ENCODE assay signal across 21 cellular contexts in genomic region chr22:24451162-24451561, GRCh38. TPM values are rescaled to one million over a fixed set of nuclear protein-coding genes. Genes with fewer than 3 reads are reported as not detected.
DNase-seq lines count a peak whose midpoint lies in the region; ATAC-seq, FAIRE-seq and TF ChIP-seq lines count a peak whose summit lies in the region.
"Had no signal": no experiment of that assay in that cellular context is flagged by ENCODE, and none has a peak within 500 bp of the region (broad histone marks: within the 10 kb centered on the region; RNA-seq: fewer than 3 reads in every experiment).

No MANE protein-coding gene starts in this region.

- no peak for FAIRE-seq in HepG2 (lab: Jason Lieb, UNC)
- FAIRE-seq: A549, GM12891 had no signal

- no peak overlapping the region for H3K4me3 ChIP-seq in HepG2 (replicated peaks in 1 of 3; ENCODE audit: insufficient read depth in 1 of 3, low read depth in 2 of 3, low read length in 3 of 3)
- no peak overlapping the region for H3K4me3 ChIP-seq in right lobe of liver
- no peak overlapping the region for H3K4me3 ChIP-seq in WERI-Rb-1 (ENCODE audit: low read depth, low read length)
- H3K4me3 ChIP-seq in mesendoderm (ENCODE audit: low read length): no peak overlapping the region
- H3K4me3 ChIP-seq: A549 had no signal

- no peak overlapping the region for H2AK5ac ChIP-seq in mesendoderm (ENCODE audit: low read length)

- no peaks in the 10 kb centered on the region for H3K79me1 ChIP-seq in mesendoderm (ENCODE audit: low read length)

- H3K27me3 ChIP-seq in HepG2 (ENCODE audit: control insufficient read depth in 1 of 2, insufficient read depth in 2 of 2, low read length in 2 of 2): peaks cover 0 to 3% of the 10 kb centered on the region in 2 experiments; a peak in 1 of 5 replicates
- no peaks in the 10 kb centered on the region for H3K27me3 ChIP-seq in right lobe of liver
- no peaks in the 10 kb centered on the region for H3K27me3 ChIP-seq in WERI-Rb-1 (ENCODE audit: insufficient read depth, low read depth, severe bottlenecking)
- H3K27me3 ChIP-seq in mesendoderm (ENCODE audit: insufficient read depth, low read length, poor library complexity): no peaks in the 10 kb centered on the region

- CTCF ChIA-PET in HepG2 (lab: Yijun Ruan, JAX; ENCODE audit: low intra/inter-chr PET ratio, low total read pairs): no interaction called here

- no peak for TF ChIP-seq RAD21 in HepG2 (CRISPR knock-in tag; IDR thresholded peaks at IDR 0.05)

- no peak overlapping the region for H3K9ac ChIP-seq in HepG2 (ENCODE audit: insufficient read depth, low read depth, low read length)
- H3K9ac ChIP-seq in mesendoderm (ENCODE audit: low read length): no peak overlapping the region

- TF ChIP-seq CTCF in HepG2 (CRISPR knock-in tag; IDR thresholded peaks at IDR 0.05) (no peak), right lobe of liver (IDR thresholded peaks at IDR 0.05) (no peak), WERI-Rb-1 (IDR thresholded peaks at IDR 0.05; ENCODE audit: low read depth, low read length) (no peak)

- no peak overlapping the region for H3K23ac ChIP-seq in mesendoderm (ENCODE audit: low read length)

- TF ChIP-seq POLR2A in HepG2 (IDR thresholded peaks at IDR 0.05; ENCODE audit: insufficient read depth in 1 of 2, low read depth in 2 of 2, low read length in 2 of 2): no peak
- TF ChIP-seq POLR2A in right lobe of liver (IDR thresholded peaks at IDR 0.05): no peak

- no peak overlapping the region for H2BK15ac ChIP-seq in mesendoderm (replicated peaks; ENCODE audit: low read depth)

- H2BK120ac ChIP-seq in mesendoderm (ENCODE audit: low read depth, low read length): peak overlapping the region; percentile 22

- intact Hi-C loops in HepG2 (cut with micrococcal nuclease; ENCODE audit: unreplicated experiment): no loop called here
- intact Hi-C loops in right lobe of liver (cut with DNase I): no loop called here

- H3K4me2 ChIP-seq in HepG2 (ENCODE audit: low read depth, low read length) (no peak overlapping the region), mesendoderm (ENCODE audit: low read length) (no peak overlapping the region)
- H3K4me2 ChIP-seq: A549 had no signal

- H3K9me3 ChIP-seq in HepG2 (ENCODE audit: low read length) (no peaks in the 10 kb centered on the region), right lobe of liver (no peaks in the 10 kb centered on the region), WERI-Rb-1 (ENCODE audit: severe bottlenecking) (no peaks in the 10 kb centered on the region)
- H3K9me3 ChIP-seq: A549 had no signal

- H3K18ac ChIP-seq in mesendoderm (ENCODE audit: low read length): no peak overlapping the region

- no peaks in the 10 kb centered on the region for H4K20me1 ChIP-seq in HepG2 (ENCODE audit: insufficient read depth, low read length)

- H3K56ac ChIP-seq in mesendoderm (ENCODE audit: low read length): no peak overlapping the region

- TF ChIP-seq EP300 in HepG2 (IDR thresholded peaks at IDR 0.05; ENCODE audit: low read depth in 2 of 2, low read length in 2 of 2): no peak
- TF ChIP-seq EP300 in HepG2 (CRISPR knock-in tag; IDR thresholded peaks at IDR 0.05; ENCODE audit: borderline replicate concordance): no peak

- H3K36me3 ChIP-seq in HepG2 (replicated peaks in 1 of 2; ENCODE audit: control insufficient read depth in 1 of 2, insufficient read depth in 2 of 2, low read length in 2 of 2): no peaks in the 10 kb centered on the region
- no peaks in the 10 kb centered on the region for H3K36me3 ChIP-seq in right lobe of liver
- no peaks in the 10 kb centered on the region for H3K36me3 ChIP-seq in WERI-Rb-1
- no peaks in the 10 kb centered on the region for H3K36me3 ChIP-seq in mesendoderm (ENCODE audit: control insufficient read depth, insufficient read depth, low read length)

- H3K4me1 ChIP-seq in HepG2 (ENCODE audit: insufficient read depth, low read length) (peaks cover 29% of the 10 kb centered on the region), right lobe of liver (peaks cover 0 to 13% (median under 1%) of the 10 kb centered on the region in 4 donors), mesendoderm (ENCODE audit: control insufficient read depth, low read depth, low read length) (peaks cover 15% of the 10 kb centered on the region)
- H3K4me1 ChIP-seq: A549 had no signal

- POLR2A ChIA-PET in HepG2 (lab: Yijun Ruan, JAX): interaction anchor here (1.0 kb wide), 1 partner anchor 9 kb away, joined by 4 read pairs; no protein-coding TSS in a partner anchor

- no peak overlapping the region for H4K8ac ChIP-seq in mesendoderm (ENCODE audit: low read depth, low read length)

- BruUV-seq in HepG2 (replicated peaks; lab: Mats Ljungman, UMichigan): no TSS peak

- ATAC-seq in HepG2 (no peak), right lobe of liver (no peak)
- ATAC-seq: A549, PC-3 had no signal

- in situ Hi-C loops in HepG2 (cut with HindIII; ENCODE audit: extremely low pct_ligation_motif_present, low pct_unique_long_range_greater_than_20kb): no loop called here

- H3K27ac ChIP-seq in HepG2 (ENCODE audit: extremely low read length, insufficient read depth, low read length) (no peak overlapping the region), right lobe of liver (no peak overlapping the region), WERI-Rb-1 (peak overlapping the region; percentile 52), mesendoderm (ENCODE audit: low read depth, low read length) (no peak overlapping the region)
- H3K27ac ChIP-seq: A549, HL-60 had no signal

- no peaks in the 10 kb centered on the region for H3K79me2 ChIP-seq in HepG2 (ENCODE audit: insufficient read depth, low read length)
- no peaks in the 10 kb centered on the region for H3K79me2 ChIP-seq in mesendoderm (ENCODE audit: control insufficient read depth, insufficient read depth, low read length)

- H2BK5ac ChIP-seq in mesendoderm (ENCODE audit: low read length): no peak overlapping the region

- H3K4ac ChIP-seq in mesendoderm (ENCODE audit: low read depth, low read length): no peak overlapping the region

- no peak overlapping the region for H2AFZ ChIP-seq in HepG2 (ENCODE audit: low read length)

- DNase-seq in HepG2 (ENCODE audit: low spot score) (no peak), right lobe of liver (no peak), WERI-Rb-1 (no peak), mesendoderm (no peak), NCI-H2107 (lab: John Stamatoyannopoulos, UW) (no peak), retina (no peak)
- no peak for DNase-seq in stimulated activated CD4-positive, alpha-beta T cell treated with anti-CD3 and anti-CD28 coated beads, Interleukin-12 subunit alpha, Interleukin-12 subunit beta, amount 100 ng/mL, for 4 hours
- DNase-seq: CD8-positive, alpha-beta memory T cell; DMS79; GF-D8; GOT3; HCEC 1CT; Karpas-422; NCI-H1436 treated with DMSO at 0.1 percent for 48 hours; NCI-H187 treated with DMSO at 0.1 percent for 48 hours; NCI-H526; NK-92 treated with Interleukin-12 subunit alpha and Interleukin-12 subunit beta, amount 100 ng/mL, for 24 hours; PC-3 had no signal

- H4K5ac ChIP-seq in mesendoderm (ENCODE audit: low read length): no peak overlapping the region

RNA-seq across cellular contexts. Expression of gene ADORA2A, which starts 23.8 kb away (rescaled TPM):
- total RNA-seq in HepG2 (2016; rRNA removed; fragmentation: Illumina TruSeq; extraction: Trizol): 3.3 and 4.0 TPM in 2 replicates
- 1.3 and 1.5 TPM in 2 replicates for total RNA-seq in HepG2 (2016; cell fraction: cytosol; rRNA removed; fragmentation: Illumina TruSeq; extraction: Trizol; ENCODE audit: low read depth)
- total RNA-seq in HepG2 (2016; cell fraction: insoluble cytoplasmic fraction; rRNA removed; fragmentation: Illumina TruSeq; extraction: Trizol): 3.1 and 3.5 TPM in 2 replicates
- 2.9 and 5.0 TPM in 2 replicates for total RNA-seq in HepG2 (2016; cell fraction: membrane; rRNA removed; fragmentation: Illumina TruSeq; extraction: Trizol)
- total RNA-seq in HepG2 (2016; cell fraction: nucleus; rRNA removed; fragmentation: Illumina TruSeq; extraction: Trizol): 2.4 TPM in 2 replicates
- polyA plus RNA-seq in HepG2 (2011; rRNA removed): 5.0 and 7.3 TPM in 2 replicates
- 4.4 and 5.8 TPM in 2 replicates for polyA plus RNA-seq in HepG2 (2011; cell fraction: cytosol; rRNA removed)
- 15.5 and 20.4 TPM in 2 replicates for polyA plus RNA-seq in HepG2 (2011; cell fraction: nucleus; rRNA removed)
- 7.5 and 9.0 TPM in 2 replicates for polyA plus RNA-seq in HepG2 (2012)
- polyA plus RNA-seq in HepG2 (2016; cell fraction: cytosol; fragmentation: Illumina TruSeq; extraction: Trizol; ENCODE audit: low read depth): 1.3 and 1.7 TPM in 2 replicates
- polyA plus RNA-seq in HepG2 (2016; cell fraction: insoluble cytoplasmic fraction; fragmentation: Illumina TruSeq; extraction: Trizol; ENCODE audit: low read depth): 3.1 and 3.9 TPM in 2 replicates
- 2.3 and 3.2 TPM in 2 replicates for polyA plus RNA-seq in HepG2 (2016; cell fraction: membrane; fragmentation: Illumina TruSeq; extraction: Trizol; ENCODE audit: low read depth)
- 4.1 and 4.2 TPM in 2 replicates for polyA plus RNA-seq in HepG2 (2016; cell fraction: nucleus; fragmentation: Illumina TruSeq; extraction: Trizol; ENCODE audit: insufficient read depth, low read depth)
- 3.1 and 18.4 TPM in 2 replicates for polyA minus RNA-seq in HepG2 (2011; rRNA and poly(A)+ RNA removed; ENCODE audit: low replicate concordance)
- polyA minus RNA-seq in HepG2 (2011; cell fraction: cytosol; rRNA and poly(A)+ RNA removed): 1.4 and 2.7 TPM in 2 replicates
- polyA minus RNA-seq in HepG2 (2011; cell fraction: nucleus; rRNA and poly(A)+ RNA removed): 4.9 and 7.1 TPM in 2 replicates
- 1 to 10 TPM; 2.0 to 7.7 (median 3.6) TPM for total RNA-seq in right lobe of liver
- polyA plus RNA-seq in mesendoderm (2013, experiment 1 of 2): 1.1 TPM
- polyA plus RNA-seq in mesendoderm (2013, experiment 2 of 2): 1.3 TPM

RNA-seq across cellular contexts. Expression of gene UPB1, which starts 44.0 kb away (rescaled TPM):
- total RNA-seq in HepG2 (2016; rRNA removed; fragmentation: Illumina TruSeq; extraction: Trizol) (0.60 and 1.2 TPM in 2 replicates), right lobe of liver (100 to 1,000 TPM in 3 of 6 experiments, 10 to 100 TPM in 3; 50.6 to 169 (median 100) TPM)
- total RNA-seq in HepG2 (2016; cell fraction: cytosol; rRNA removed; fragmentation: Illumina TruSeq; extraction: Trizol; ENCODE audit: low read depth): 0.53 and 0.61 TPM in 2 replicates
- 0.43 and 0.89 TPM in 2 replicates for total RNA-seq in HepG2 (2016; cell fraction: insoluble cytoplasmic fraction; rRNA removed; fragmentation: Illumina TruSeq; extraction: Trizol)
- total RNA-seq in HepG2 (2016; cell fraction: membrane; rRNA removed; fragmentation: Illumina TruSeq; extraction: Trizol): 0.90 and 0.96 TPM in 2 replicates
- total RNA-seq in HepG2 (2016; cell fraction: nucleus; rRNA removed; fragmentation: Illumina TruSeq; extraction: Trizol): 1.0 and 1.1 TPM in 2 replicates
- 0.38 and 0.59 TPM in 2 replicates for polyA plus RNA-seq in HepG2 (2011; rRNA removed)
- 0.24 and 0.28 TPM in 2 replicates for polyA plus RNA-seq in HepG2 (2011; cell fraction: cytosol; rRNA removed)
- 0.84 and 1.1 TPM in 2 replicates for polyA plus RNA-seq in HepG2 (2011; cell fraction: nucleus; rRNA removed)
- polyA plus RNA-seq in HepG2 (2012): 0.49 and 1.2 TPM in 2 replicates
- polyA plus RNA-seq in HepG2 (2016; cell fraction: cytosol; fragmentation: Illumina TruSeq; extraction: Trizol; ENCODE audit: low read depth): 0.42 and 0.53 TPM in 2 replicates
- polyA plus RNA-seq in HepG2 (2016; cell fraction: insoluble cytoplasmic fraction; fragmentation: Illumina TruSeq; extraction: Trizol; ENCODE audit: low read depth): 0.80 and 0.84 TPM in 2 replicates
- polyA plus RNA-seq in HepG2 (2016; cell fraction: membrane; fragmentation: Illumina TruSeq; extraction: Trizol; ENCODE audit: low read depth): 0.63 and 0.65 TPM in 2 replicates
- 1.5 and 1.6 TPM in 2 replicates for polyA plus RNA-seq in HepG2 (2016; cell fraction: nucleus; fragmentation: Illumina TruSeq; extraction: Trizol; ENCODE audit: insufficient read depth, low read depth)
- polyA minus RNA-seq in HepG2 (2011; rRNA and poly(A)+ RNA removed; ENCODE audit: low replicate concordance): 0.05 and 0.22 TPM in 2 replicates
- polyA minus RNA-seq in HepG2 (2011; cell fraction: cytosol; rRNA and poly(A)+ RNA removed): not detected in 2 replicates
- polyA minus RNA-seq in HepG2 (2011; cell fraction: nucleus; rRNA and poly(A)+ RNA removed): 0.77 and 0.99 TPM in 2 replicates
- 0.01 TPM for polyA plus RNA-seq in mesendoderm (2013, experiment 1 of 2)
- polyA plus RNA-seq in mesendoderm (2013, experiment 2 of 2): not detected
- total RNA-seq: CD8-positive, alpha-beta memory T cell had no signal

Comparison
In these comparisons a context has a peak if more than half of its experiments do, and no peak if none do; other contexts are left out.
1. RNA of gene UPB1, which starts 44.0 kb away (total RNA-seq): 50.6 to 169 TPM in right lobe of liver; 0.43 to 1.2 TPM in HepG2; every median in the first group is over 10 times any median in the second.